Comparison of ENCODE assay signal across 8 cellular contexts in genomic region chr1:53325326-53326087, GRCh38. TPM values are rescaled to one million over a fixed set of nuclear protein-coding genes. Genes with fewer than 3 reads are reported as not detected.
DNase-seq lines count a peak whose midpoint lies in the region; TF ChIP-seq lines count a peak whose summit lies in the region.

No MANE protein-coding gene starts in this region.

- 21 to 26% (median 24%) methylated on average over 8 to 26 of the region's 26 CpGs for WGBS in adrenal gland, 4 donors
- WGBS in thyroid gland, 2 donors = 17 to 27% methylated on average over 16 to 24 of the region's 26 CpGs

- CTCF ChIA-PET in activated CD4-positive, alpha-beta T cell treated with anti-CD3 and anti-CD28 coated beads, Interleukin-2, amount 10 ng/mL, durations not matched to agents 7 days and 5 days (lab: Charles Lee) = no interaction called here

- H3K4me3 ChIP-seq in adrenal gland (peak overlapping the region in 2 of 4 donors; percentile 17 to 61), kidney epithelial cell (ENCODE audit: low read depth, low read length) (peak overlapping the region; percentile 59), thyroid gland (replicated peaks in 1 of 3) (peak overlapping the region in 1 of 3 donors; percentile 89)

- no peaks in the 10 kb centered on the region for H3K27me3 ChIP-seq in adrenal gland
- no peaks in the 10 kb centered on the region for H3K27me3 ChIP-seq in kidney epithelial cell (ENCODE audit: control insufficient read depth, insufficient read depth, low read length)
- H3K27me3 ChIP-seq in thyroid gland = no peaks in the 10 kb centered on the region

- H3K9me3 ChIP-seq in adrenal gland (replicated peaks in 1 of 3) (no peaks in the 10 kb centered on the region), thyroid gland (no peaks in the 10 kb centered on the region)

- no peaks in the 10 kb centered on the region for H3K27me3 Mint-ChIP-seq in activated CD4-positive, alpha-beta T cell treated with anti-CD3 and anti-CD28 coated beads, Interleukin-2, amount 10 ng/mL, durations not matched to agents 7 days and 5 days

- H3K4me1 ChIP-seq in adrenal gland (replicated peaks in 1 of 2) (peaks cover 20 to 27% of the 10 kb centered on the region in 2 donors), thyroid gland (peaks cover 25 to 30% of the 10 kb centered on the region in 2 donors)

- H3K27ac ChIP-seq in adrenal gland (peak overlapping the region in 3 of 5 donors; percentile 17 to 69 (median 43)), thyroid gland (peak overlapping the region; percentile 45 to 69 (median 47))

- peak overlapping the region; percentile 95 for H3K27ac Mint-ChIP-seq in activated CD4-positive, alpha-beta T cell treated with anti-CD3 and anti-CD28 coated beads, Interleukin-2, amount 10 ng/mL, durations not matched to agents 7 days and 5 days

- H3K4me1 Mint-ChIP-seq in activated CD4-positive, alpha-beta T cell treated with anti-CD3 and anti-CD28 coated beads, Interleukin-2, amount 10 ng/mL, durations not matched to agents 7 days and 5 days = peaks cover 57% of the 10 kb centered on the region

- TF ChIP-seq CTCF in adrenal gland (IDR thresholded peaks at IDR 0.05) = no peak
- no peak for TF ChIP-seq CTCF in kidney epithelial cell (IDR thresholded peaks at IDR 0.05; ENCODE audit: insufficient read depth, low read length, poor library complexity, severe bottlenecking)
- no peak for TF ChIP-seq CTCF in thyroid gland (IDR thresholded peaks at IDR 0.05)

- H3K9me3 Mint-ChIP-seq in activated CD4-positive, alpha-beta T cell treated with anti-CD3 and anti-CD28 coated beads, Interleukin-2, amount 10 ng/mL, durations not matched to agents 7 days and 5 days = no peaks in the 10 kb centered on the region

- intact Hi-C loops in adrenal gland (cut with DNase I) = no loop called here
- intact Hi-C loops in thyroid gland (cut with DNase I) = no loop called here

- no peak for TF ChIP-seq POLR2A in adrenal gland (IDR thresholded peaks at IDR 0.05)
- no peak for TF ChIP-seq POLR2A in thyroid gland (IDR thresholded peaks at IDR 0.05)

- POLR2A ChIA-PET in activated CD4-positive, alpha-beta T cell treated with anti-CD3 and anti-CD28 coated beads, Interleukin-2, amount 10 ng/mL, durations not matched to agents 7 days and 5 days (lab: Charles Lee) = no interaction called here

- H3K36me3 Mint-ChIP-seq in activated CD4-positive, alpha-beta T cell treated with anti-CD3 and anti-CD28 coated beads, Interleukin-2, amount 10 ng/mL, durations not matched to agents 7 days and 5 days (ENCODE audit: low read depth) = peaks cover 25% of the 10 kb centered on the region

- H3K36me3 ChIP-seq in adrenal gland (replicated peaks in 1 of 2) (no peaks in the 10 kb centered on the region), kidney epithelial cell (ENCODE audit: control insufficient read depth, insufficient read depth, low read length) (peaks cover 1% of the 10 kb centered on the region), thyroid gland (peaks cover 4 to 16% of the 10 kb centered on the region in 2 donors)

- peak; percentile 10 for DNase-seq in activated CD4-positive, alpha-beta T cell treated with anti-CD3 and anti-CD28 coated beads, Interleukin-2, amount 10 ng/mL, durations not matched to agents 7 days and 5 days
- DNase-seq in activated CD4-positive, alpha-beta T cell treated with anti-CD3 and anti-CD28 coated beads for 4 hours = no peak
- peak in 1 of 7 donors; percentile 12 for DNase-seq in adrenal gland
- no peak for DNase-seq in kidney epithelial cell (ENCODE audit: low read depth)
- DNase-seq in thyroid gland = peak; percentile 37 to 50
- no peak for DNase-seq in medulla oblongata (ENCODE audit: extremely low spot score)
- DNase-seq in OCI-M1 (lab: John Stamatoyannopoulos, UW) = no peak
- DNase-seq in putamen (ENCODE audit: low spot score) = no peak

- H3K4me3 Mint-ChIP-seq in activated CD4-positive, alpha-beta T cell treated with anti-CD3 and anti-CD28 coated beads, Interleukin-2, amount 10 ng/mL, durations not matched to agents 7 days and 5 days = peak overlapping the region; percentile 94

RNA-seq across cellular contexts. Expression of gene LRP8, which starts 2.4 kb away (rescaled TPM):
- total RNA-seq in activated CD4-positive, alpha-beta T cell treated with anti-CD3 and anti-CD28 coated beads, Interleukin-2, amount 10 ng/mL, durations not matched to agents 7 days and 5 days = 10 to 100 TPM; 51.8 to 56.6 TPM
- total RNA-seq in adrenal gland = 1 to 10 TPM in 7 of 8 donors, under 1 TPM in 1; 0.66 to 7.0 (median 2.7) TPM
- 1 to 10 TPM in 1 of 3 donors, under 1 TPM in 2; 0.64 to 7.6 (median 0.72) TPM for polyA plus RNA-seq in adrenal gland
- total RNA-seq in kidney epithelial cell = 7.5 and 9.5 TPM in 2 replicates
- total RNA-seq in thyroid gland = 100 to 1,000 TPM in 3 of 4 donors, 10 to 100 TPM in 1; 92.8 to 200 (median 143) TPM

Comparison
In these comparisons a context has a peak if more than half of its experiments do, and no peak if none do; other contexts are left out.
1. DNase-seq: peak in activated CD4-positive, alpha-beta T cell treated with anti-CD3 and anti-CD28 coated beads, Interleukin-2, amount 10 ng/mL, durations not matched to agents 7 days and 5 days (single experiment) and thyroid gland (2 of 2); none in activated CD4-positive, alpha-beta T cell treated with anti-CD3 and anti-CD28 coated beads for 4 hours (0 of 2), kidney epithelial cell (single experiment), medulla oblongata (single experiment), OCI-M1 (single experiment) and putamen (single experiment).